17 cellular contexts compared by ENCODE assay signal in genomic region chr10:131240691-131241090, GRCh38.
"Had no signal": no experiment of that assay in that cellular context is flagged by ENCODE, and none has a peak within 500 bp of the region (broad histone marks: within the 10 kb centered on the region; RNA-seq: fewer than 3 reads in every experiment).

No MANE protein-coding gene starts in this region.

- H3K36me3 ChIP-seq: esophagus muscularis mucosa, gastroesophageal sphincter, heart left ventricle, left lung, lower lobe of right lung had no signal

- H3K27ac ChIP-seq: coronary artery, dorsolateral prefrontal cortex, esophagus muscularis mucosa, foreskin keratinocyte, gastroesophageal sphincter, heart left ventricle, hepatocyte, left lung, lower lobe of right lung had no signal

- H3K27me3 ChIP-seq: foreskin keratinocyte, hepatocyte had no signal

- H3K4me2 ChIP-seq: hepatocyte had no signal

- H3K4me1 ChIP-seq: esophagus muscularis mucosa, foreskin keratinocyte, gastroesophageal sphincter, heart left ventricle, left lung, lower lobe of right lung had no signal

- H3K9me3 ChIP-seq: esophagus muscularis mucosa, gastroesophageal sphincter, heart left ventricle, left lung, lower lobe of right lung had no signal

- H3K79me2 ChIP-seq: hepatocyte had no signal

- ATAC-seq: foreskin keratinocyte, gastroesophageal sphincter, heart left ventricle, left cardiac atrium, left lung, left ventricle myocardium superior, lower lobe of right lung had no signal

- H3K4me3 ChIP-seq: coronary artery, dorsolateral prefrontal cortex, esophagus muscularis mucosa, gastroesophageal sphincter, heart left ventricle, hepatocyte, left lung, lower lobe of right lung had no signal

- DNase-seq: dermis blood vessel endothelial cell; dorsolateral prefrontal cortex; effector CD4-positive, alpha-beta T cell; effector memory CD4-positive, alpha-beta T cell; foreskin keratinocyte; heart left ventricle; hypothalamus; left cardiac atrium; left ventricle myocardium superior; mesenchymal stem cell; midbrain had no signal
